Comparison of ENCODE assay signal across 17 cellular contexts in the genomic region with DNA sequence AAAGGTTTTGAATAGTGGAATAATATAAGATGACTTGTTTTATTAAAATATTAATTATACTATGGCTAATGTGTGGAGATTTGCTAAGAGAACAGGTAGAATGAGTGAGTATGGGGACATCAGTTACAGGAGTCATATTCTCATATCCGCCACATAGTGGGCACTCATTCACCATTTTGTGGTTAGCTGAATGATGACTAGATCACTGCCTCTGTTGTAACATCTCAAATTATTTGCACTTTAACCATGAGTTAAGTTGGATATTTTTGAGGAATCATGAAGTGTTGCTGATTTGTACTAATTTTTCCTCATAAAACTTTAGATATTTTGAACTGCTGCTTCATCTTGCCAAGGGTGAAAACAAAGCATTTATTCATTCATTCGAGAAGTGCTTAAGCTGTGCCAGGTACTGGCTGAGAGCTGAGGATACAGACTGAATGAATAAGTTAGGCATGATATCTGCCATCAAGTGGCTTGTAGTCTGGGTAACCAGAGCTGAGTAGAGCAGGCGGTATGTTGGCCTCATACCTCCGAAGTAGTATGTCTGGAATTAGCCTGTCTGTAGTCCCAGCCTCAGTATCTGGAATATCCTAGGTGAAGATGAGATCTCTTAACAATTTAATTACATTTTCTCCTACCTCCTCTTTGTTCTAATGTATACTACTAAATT.
DNase-seq lines count a peak whose midpoint lies in the region; ATAC-seq and TF ChIP-seq lines count a peak whose summit lies in the region.
"Had no signal": no experiment of that assay in that cellular context is flagged by ENCODE, and none has a peak within 500 bp of the region (broad histone marks: within the 10 kb centered on the region; RNA-seq: fewer than 3 reads in every experiment).

No MANE protein-coding gene starts in this region.

- H2BK12ac ChIP-seq in trophoblast cell (ENCODE audit: low read length) = no peak overlapping the region

- ATAC-seq in GM18502 (IDR thresholded peaks at IDR 0.05; ENCODE audit: poor library complexity, unreplicated experiment) = no peak
- ATAC-seq in HG03460 (IDR thresholded peaks at IDR 0.05; ENCODE audit: unreplicated experiment) = no peak
- ATAC-seq in HG02870 (IDR thresholded peaks at IDR 0.05; ENCODE audit: unreplicated experiment) = no peak
- ATAC-seq: GM23338, Panc1 had no signal

- no peaks in the 10 kb centered on the region for H3K27me3 ChIP-seq in trophoblast cell (ENCODE audit: insufficient read depth, low read length)
- H3K27me3 ChIP-seq: tibial nerve had no signal

- TF ChIP-seq POLR2A in NB4 (IDR thresholded peaks at IDR 0.05; ENCODE audit: extremely low read depth, insufficient read length) = no peak

- H2BK5ac ChIP-seq in trophoblast cell (ENCODE audit: low read depth, low read length, poor library complexity) = no peak overlapping the region

- H2AFZ ChIP-seq in trophoblast cell (ENCODE audit: insufficient read depth, low read length, poor library complexity) = no peak overlapping the region
- H2AFZ ChIP-seq: GM23338 had no signal

- H3K18ac ChIP-seq in trophoblast cell (ENCODE audit: low read length) = no peak overlapping the region

- H3K14ac ChIP-seq in trophoblast cell (ENCODE audit: low read length) = no peak overlapping the region

- DNase-seq in EH (ENCODE audit: low read depth) = peak; percentile 36
- DNase-seq in NB4 (ENCODE audit: low read depth) = peak; percentile 4
- peak; percentile 46 for DNase-seq in fibroblast of peridontal ligament (ENCODE audit: extremely low read depth)
- DNase-seq in trophoblast cell = peak; percentile 71 to 82
- no peak for DNase-seq in NK-92 (lab: John Stamatoyannopoulos, UW; ENCODE audit: unreplicated experiment)
- DNase-seq: activated CD4-positive, alpha-beta T cell treated with anti-CD3 and anti-CD28 coated beads, Interleukin-2, amount 50 U/mL, for 48 hours; activated gamma-delta T cell treated with Interleukin-2 at 50 U/mL for 16 hours; Caco-2; kidney glomerular epithelial cell; MM.1S; NCI-H345 had no signal

- no peak overlapping the region for H2BK120ac ChIP-seq in trophoblast cell (ENCODE audit: insufficient read depth, low read length, poor library complexity)

- no peak overlapping the region for H3K4ac ChIP-seq in trophoblast cell (ENCODE audit: low read depth, low read length)

- no peaks in the 10 kb centered on the region for H3K36me3 ChIP-seq in trophoblast cell (ENCODE audit: control insufficient read depth in 1 of 2, insufficient read depth in 2 of 2, low read length in 2 of 2)
- H3K36me3 ChIP-seq: tibial nerve had no signal

- H3K4me2 ChIP-seq in trophoblast cell (ENCODE audit: low read length) = no peak overlapping the region
- H3K4me2 ChIP-seq: GM23338 had no signal

- H2AK5ac ChIP-seq in trophoblast cell (ENCODE audit: low read length) = no peak overlapping the region

- H4K8ac ChIP-seq in trophoblast cell (ENCODE audit: low read depth, low read length) = no peak overlapping the region

- no peak overlapping the region for H3K27ac ChIP-seq in trophoblast cell (ENCODE audit: low read depth, low read length)
- H3K27ac ChIP-seq: tibial nerve had no signal

- no CpG with 5 or more reads among the region's 4 CpGs for WGBS in trophoblast cell (ENCODE audit: extremely low coverage, insufficient coverage, insufficient read length)

- no peak overlapping the region for H3K23ac ChIP-seq in trophoblast cell (ENCODE audit: low read length)

- no peaks in the 10 kb centered on the region for H3K9me3 ChIP-seq in trophoblast cell (ENCODE audit: insufficient read depth, low read depth, low read length)
- H3K9me3 ChIP-seq: Caco-2, tibial nerve had no signal

- no peak overlapping the region for H3K9ac ChIP-seq in trophoblast cell (ENCODE audit: low read length)

- H3K79me2 ChIP-seq in trophoblast cell (ENCODE audit: control insufficient read depth, insufficient read depth, low read length, poor library complexity) = no peaks in the 10 kb centered on the region

- H4K12ac ChIP-seq in trophoblast cell (ENCODE audit: low read depth, low read length) = no peak overlapping the region

- H3K4me3 ChIP-seq in NB4 (ENCODE audit: low read depth, low read length) (no peak overlapping the region), trophoblast cell (ENCODE audit: low read depth, low read length) (no peak overlapping the region)
- H3K4me3 ChIP-seq: GM23338, tibial nerve had no signal

- H4K91ac ChIP-seq in trophoblast cell (ENCODE audit: low read depth, low read length) = no peak overlapping the region

- H3K4me1 ChIP-seq in trophoblast cell (ENCODE audit: control insufficient read depth in 1 of 2, insufficient read depth in 2 of 2, low read length in 2 of 2) = no peaks in the 10 kb centered on the region
- H3K4me1 ChIP-seq: Caco-2 had no signal

- H3K79me1 ChIP-seq in trophoblast cell (ENCODE audit: low read length) = no peaks in the 10 kb centered on the region

- no peak for TF ChIP-seq CTCF in NB4 (IDR thresholded peaks at IDR 0.05; ENCODE audit: low read depth, low read length)
